13 cellular contexts compared by ENCODE assay signal in genomic region chr5:177606071-177607051, GRCh38. TPM values are rescaled to one million over a fixed set of nuclear protein-coding genes. Genes with fewer than 3 reads are reported as not detected.
DNase-seq lines count a peak whose midpoint lies in the region; ATAC-seq and TF ChIP-seq lines count a peak whose summit lies in the region.
"Had no signal": no experiment of that assay in that cellular context is flagged by ENCODE, and none has a peak within 500 bp of the region (broad histone marks: within the 10 kb centered on the region; RNA-seq: fewer than 3 reads in every experiment).

No MANE protein-coding gene starts in this region.

- DNase-seq in activated CD8-positive, alpha-beta memory T cell treated with anti-CD3 and anti-CD28 coated beads, Interleukin-2, amount 50 U/mL, for 48 hours = peak; percentile 52
- no peak for DNase-seq in activated CD8-positive, alpha-beta memory T cell treated with anti-CD3 and anti-CD28 coated beads, Interleukin-2, amount 10 ng/mL, durations not matched to agents 7 days and 5 days
- no peak for DNase-seq in HFFc6
- DNase-seq in coronary artery (ENCODE audit: low spot score) = peak; percentile 62
- no peak for DNase-seq in neural progenitor cell (ENCODE audit: low spot score)
- DNase-seq in NCI-H446 treated with DMSO at 0.1 percent for 48 hours (lab: John Stamatoyannopoulos, UW) = no peak
- no peak for DNase-seq in LoVo (ENCODE audit: low spot score)
- no peak for DNase-seq in SK-N-DZ (ENCODE audit: low spot score)

- H3K4me2 ChIP-seq in neural progenitor cell = no peak overlapping the region

- no peak for ATAC-seq in activated CD8-positive, alpha-beta memory T cell treated with anti-CD3 and anti-CD28 coated beads, Interleukin-2, amount 10 ng/mL, durations not matched to agents 7 days and 5 days

- H3K79me2 ChIP-seq in neural progenitor cell (ENCODE audit: low read depth) = no peaks in the 10 kb centered on the region

- CTCF ChIA-PET in activated CD8-positive, alpha-beta memory T cell treated with anti-CD3 and anti-CD28 coated beads, Interleukin-2, amount 10 ng/mL, durations not matched to agents 7 days and 5 days (lab: Charles Lee) = interaction anchor here (1.3 to 2.1 kb wide), 2 partner anchors 9 to 14 kb away, joined by 3 to 11 read pairs; partner anchors contain the start of gene TMED9

- no peak overlapping the region for H3K27ac Mint-ChIP-seq in activated CD8-positive, alpha-beta memory T cell treated with anti-CD3 and anti-CD28 coated beads, Interleukin-2, amount 10 ng/mL, durations not matched to agents 7 days and 5 days
- H3K27ac Mint-ChIP-seq in HFFc6 = peak overlapping the region; percentile 3; the same call in 1 of the 2 replicates
- peak overlapping the region; percentile 87 for H3K27ac Mint-ChIP-seq in neural progenitor cell

- TF ChIP-seq CTCF in HFFc6 (IDR thresholded peaks at IDR 0.05) (no peak), coronary artery (IDR thresholded peaks at IDR 0.05) (no peak), neural progenitor cell (IDR thresholded peaks at IDR 0.05) (no peak)

- no peak overlapping the region for H3K4me3 Mint-ChIP-seq in activated CD8-positive, alpha-beta memory T cell treated with anti-CD3 and anti-CD28 coated beads, Interleukin-2, amount 10 ng/mL, durations not matched to agents 7 days and 5 days
- H3K4me3 Mint-ChIP-seq in HFFc6 = no peak overlapping the region
- H3K4me3 Mint-ChIP-seq in neural progenitor cell = no peak overlapping the region
- H3K4me3 Mint-ChIP-seq: CD14-positive monocyte; stimulated activated naive CD8-positive, alpha-beta T cell treated with anti-CD3 and anti-CD28 coated beads, Interleukin-15, amount 100 ng/mL, for 72 hours had no signal

- no peaks in the 10 kb centered on the region for H3K9me3 Mint-ChIP-seq in activated CD8-positive, alpha-beta memory T cell treated with anti-CD3 and anti-CD28 coated beads, Interleukin-2, amount 10 ng/mL, durations not matched to agents 7 days and 5 days (ENCODE audit: low read depth)
- no peaks in the 10 kb centered on the region for H3K9me3 Mint-ChIP-seq in HFFc6
- no peaks in the 10 kb centered on the region for H3K9me3 Mint-ChIP-seq in neural progenitor cell
- H3K9me3 Mint-ChIP-seq: stimulated activated naive CD8-positive, alpha-beta T cell treated with anti-CD3 and anti-CD28 coated beads, Interleukin-15, amount 100 ng/mL, for 72 hours had no signal

- no peaks in the 10 kb centered on the region for H4K20me1 ChIP-seq in neural progenitor cell (ENCODE audit: low read depth)

- H3K9ac ChIP-seq in neural progenitor cell = no peak overlapping the region

- H3K27me3 ChIP-seq in neural progenitor cell = no peaks in the 10 kb centered on the region
- H3K27me3 ChIP-seq: right lobe of liver had no signal

- no peaks in the 10 kb centered on the region for H3K36me3 ChIP-seq in neural progenitor cell
- H3K36me3 ChIP-seq: right lobe of liver had no signal

- H3K4me1 ChIP-seq in neural progenitor cell = no peaks in the 10 kb centered on the region

- no peaks in the 10 kb centered on the region for H3K9me3 ChIP-seq in neural progenitor cell (ENCODE audit: low read depth)
- H3K9me3 ChIP-seq: mucosa of descending colon, right lobe of liver had no signal

- H3K36me3 Mint-ChIP-seq in activated CD8-positive, alpha-beta memory T cell treated with anti-CD3 and anti-CD28 coated beads, Interleukin-2, amount 10 ng/mL, durations not matched to agents 7 days and 5 days = no peaks in the 10 kb centered on the region
- H3K36me3 Mint-ChIP-seq in HFFc6 (ENCODE audit: low read depth) (no peaks in the 10 kb centered on the region), neural progenitor cell (peaks cover 2% of the 10 kb centered on the region)

- H3K27ac ChIP-seq in coronary artery = no peak overlapping the region
- H3K27ac ChIP-seq in neural progenitor cell = no peak overlapping the region
- H3K27ac ChIP-seq: HL-60, right lobe of liver had no signal

- H3F3A ChIP-seq in neural progenitor cell (ENCODE audit: low read depth) = peaks cover 12% of the 10 kb centered on the region

- H3K4me3 ChIP-seq in coronary artery (no peak overlapping the region), neural progenitor cell (no peak overlapping the region)
- H3K4me3 ChIP-seq: mucosa of descending colon, right lobe of liver had no signal

- no peaks in the 10 kb centered on the region for H3K27me3 Mint-ChIP-seq in activated CD8-positive, alpha-beta memory T cell treated with anti-CD3 and anti-CD28 coated beads, Interleukin-2, amount 10 ng/mL, durations not matched to agents 7 days and 5 days
- H3K27me3 Mint-ChIP-seq in HFFc6 (ENCODE audit: insufficient read depth) (peaks cover 7% of the 10 kb centered on the region; the same call in 1 of the 2 replicates), neural progenitor cell (ENCODE audit: insufficient read depth, low read depth) (peaks cover 8% of the 10 kb centered on the region)
- H3K27me3 Mint-ChIP-seq: stimulated activated naive CD8-positive, alpha-beta T cell treated with anti-CD3 and anti-CD28 coated beads, Interleukin-15, amount 100 ng/mL, for 72 hours had no signal

- peaks cover under 1% of the 10 kb centered on the region for H3K4me1 Mint-ChIP-seq in activated CD8-positive, alpha-beta memory T cell treated with anti-CD3 and anti-CD28 coated beads, Interleukin-2, amount 10 ng/mL, durations not matched to agents 7 days and 5 days
- H3K4me1 Mint-ChIP-seq in HFFc6 (ENCODE audit: low read depth) (peaks cover 9% of the 10 kb centered on the region), neural progenitor cell (peaks cover 13% of the 10 kb centered on the region)

- H2AFZ ChIP-seq in neural progenitor cell (replicated peaks) = no peak overlapping the region

RNA-seq across cellular contexts. Expression of gene B4GALT7, which starts 6.4 kb away (rescaled TPM):
- 10 to 100 TPM; 16.8 to 17.2 TPM for total RNA-seq in activated CD8-positive, alpha-beta memory T cell treated with anti-CD3 and anti-CD28 coated beads, Interleukin-2, amount 10 ng/mL, durations not matched to agents 7 days and 5 days
- total RNA-seq in HFFc6 (2021; fragmentation: NEBNext Ultra II Directional; extraction: Animal tissue kit (Norgen Biotek cat#: 25700)) = 10 to 100 TPM; 39.5 to 54.0 (median 42.9) TPM
- 11.6 and 23.1 TPM in 2 replicates for total RNA-seq in neural progenitor cell (ENCODE audit: low replicate concordance)
- 27.1 and 29.7 TPM in 2 replicates for polyA plus RNA-seq in SK-N-DZ (2014; cell fraction: cytosol; rRNA removed)
- 27.6 and 29.4 TPM in 2 replicates for polyA plus RNA-seq in SK-N-DZ (2014; cell fraction: nucleus; rRNA removed)

RNA-seq across cellular contexts. Expression of gene TMED9, which starts 14.4 kb away (rescaled TPM):
- total RNA-seq in activated CD8-positive, alpha-beta memory T cell treated with anti-CD3 and anti-CD28 coated beads, Interleukin-2, amount 10 ng/mL, durations not matched to agents 7 days and 5 days = 100 to 1,000 TPM in 1 of 2 experiments, 10 to 100 TPM in 1; 99.9 to 111 TPM
- total RNA-seq in HFFc6 (2021; fragmentation: NEBNext Ultra II Directional; extraction: Animal tissue kit (Norgen Biotek cat#: 25700)) = 100 to 1,000 TPM; 350 to 457 (median 354) TPM
- 30.9 and 49.0 TPM in 2 replicates for total RNA-seq in neural progenitor cell (ENCODE audit: low replicate concordance)
- 44.3 and 49.2 TPM in 2 replicates for polyA plus RNA-seq in SK-N-DZ (2014; cell fraction: cytosol; rRNA removed)
- polyA plus RNA-seq in SK-N-DZ (2014; cell fraction: nucleus; rRNA removed) = 24.3 and 33.9 TPM in 2 replicates

RNA-seq across cellular contexts. Expression of gene FAM193B, which starts 52.0 kb away (rescaled TPM):
- 100 to 1,000 TPM in 1 of 2 experiments, 10 to 100 TPM in 1; 77.5 to 116 TPM for total RNA-seq in activated CD8-positive, alpha-beta memory T cell treated with anti-CD3 and anti-CD28 coated beads, Interleukin-2, amount 10 ng/mL, durations not matched to agents 7 days and 5 days
- total RNA-seq in HFFc6 (2021; fragmentation: NEBNext Ultra II Directional; extraction: Animal tissue kit (Norgen Biotek cat#: 25700)) = 10 to 100 TPM; 16.1 to 25.6 (median 21.6) TPM
- total RNA-seq in neural progenitor cell (ENCODE audit: low replicate concordance) = 42.5 and 78.5 TPM in 2 replicates
- polyA plus RNA-seq in SK-N-DZ (2014; cell fraction: cytosol; rRNA removed) = 41.3 and 41.5 TPM in 2 replicates
- 321 and 386 TPM in 2 replicates for polyA plus RNA-seq in SK-N-DZ (2014; cell fraction: nucleus; rRNA removed)

Comparison
In these comparisons a context has a peak if more than half of its experiments do, and no peak if none do; other contexts are left out.
1. DNase-seq: peak in activated CD8-positive, alpha-beta memory T cell treated with anti-CD3 and anti-CD28 coated beads, Interleukin-2, amount 50 U/mL, for 48 hours (single experiment) and coronary artery (single experiment); none in activated CD8-positive, alpha-beta memory T cell treated with anti-CD3 and anti-CD28 coated beads, Interleukin-2, amount 10 ng/mL, durations not matched to agents 7 days and 5 days (single experiment), HFFc6 (single experiment), neural progenitor cell (single experiment), NCI-H446 treated with DMSO at 0.1 percent for 48 hours (single experiment), LoVo (single experiment) and SK-N-DZ (single experiment).